25 cellular contexts compared by ENCODE assay signal in the genomic region with DNA sequence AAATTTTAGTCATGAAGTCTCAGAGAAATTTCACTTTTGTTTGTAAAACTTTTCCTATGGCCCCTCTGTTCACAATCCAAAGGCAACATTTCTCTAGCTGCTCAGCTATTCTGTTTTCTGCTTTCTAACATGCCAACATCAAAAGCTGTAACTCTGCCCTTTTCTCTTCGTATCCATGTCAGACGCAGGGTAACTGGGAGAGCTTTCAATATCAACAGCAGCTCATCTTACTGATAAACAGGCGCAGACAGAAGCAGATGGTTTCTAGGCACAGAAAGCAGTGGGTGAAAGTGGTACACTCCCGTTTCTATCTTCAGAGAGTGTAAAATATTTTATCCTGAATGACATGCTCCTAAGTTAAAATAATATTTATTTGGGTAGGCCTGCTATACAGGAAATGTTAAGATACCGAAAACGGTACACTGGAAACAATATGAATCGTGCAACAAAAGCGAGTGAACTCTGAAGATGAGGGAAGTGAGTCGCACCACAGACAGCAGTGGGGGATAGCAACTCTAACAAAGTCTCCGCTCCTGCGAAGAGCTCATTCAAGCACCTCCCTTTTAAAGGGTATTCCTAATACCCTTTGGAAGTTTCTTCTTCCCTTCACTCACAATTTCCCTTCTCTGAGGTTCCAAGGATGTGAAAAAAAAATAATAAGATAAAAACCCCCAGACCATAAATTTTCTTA.
DNase-seq lines count a peak whose midpoint lies in the region; ATAC-seq, FAIRE-seq and TF ChIP-seq lines count a peak whose summit lies in the region.
"Had no signal": no experiment of that assay in that cellular context is flagged by ENCODE, and none has a peak within 500 bp of the region (broad histone marks: within the 10 kb centered on the region; RNA-seq: fewer than 3 reads in every experiment).

No MANE protein-coding gene starts in this region.

- H3K14ac ChIP-seq in H1 (ENCODE audit: insufficient read length), result no peak overlapping the region

- no peaks in the 10 kb centered on the region for H3K79me1 ChIP-seq in H1 (ENCODE audit: low read depth, low read length)

- WGBS in H1 (ENCODE audit: extremely low coverage in 1 of 2, insufficient coverage in 1 of 2, insufficient read length in 1 of 2, insufficient replicate concordance in 2 of 2, low coverage in 1 of 2, low lambda C conversion rate in 2 of 2, missing lambda C conversion rate in 1 of 2), 2 experiments, result 88% methylated on average over 11 of the region's 11 CpGs; no CpG with 5 or more reads in 1 of the 2 experiments

- H4K20me1 ChIP-seq in H1 (replicated peaks in 1 of 2; ENCODE audit: control insufficient read depth in 1 of 2, insufficient read depth in 2 of 2, low read length in 2 of 2), result no peaks in the 10 kb centered on the region

- no peak overlapping the region for H4K91ac ChIP-seq in H1 (replicated peaks; ENCODE audit: insufficient read length, low read length)

- peak overlapping the region; percentile 40 for H3K4me3 Mint-ChIP-seq in osteocyte (ENCODE audit: unreplicated experiment)
- H3K4me3 Mint-ChIP-seq: activated CD4-positive, alpha-beta T cell treated with anti-CD3 and anti-CD28 coated beads for 36 hours had no signal

- no peak overlapping the region for H3K23ac ChIP-seq in H1 (ENCODE audit: insufficient read length)

- H2BK15ac ChIP-seq in H1 (ENCODE audit: low read length), result no peak overlapping the region

- no peaks in the 10 kb centered on the region for H3K36me3 Mint-ChIP-seq in osteocyte (ENCODE audit: unreplicated experiment)

- no peak overlapping the region for H2AK5ac ChIP-seq in H1 (ENCODE audit: low read depth, low read length)

- no peak overlapping the region for H3K4me2 ChIP-seq in H1 (ENCODE audit: insufficient read depth in 1 of 2, low read depth in 2 of 2, low read length in 2 of 2)

- H3K36me3 ChIP-seq in H1 (ENCODE audit: control insufficient read depth in 2 of 4, insufficient read depth in 4 of 4, low read length in 3 of 4), result no peaks in the 10 kb centered on the region
- H3K36me3 ChIP-seq: left lung, thoracic aorta had no signal

- no peak overlapping the region for H2BK12ac ChIP-seq in H1 (ENCODE audit: low read depth, low read length)

- no peak overlapping the region for H4K8ac ChIP-seq in H1 (ENCODE audit: extremely low read depth, insufficient read depth, low read length)

- H2BK5ac ChIP-seq in H1 (ENCODE audit: low read depth, low read length), result no peak overlapping the region

- H3K56ac ChIP-seq in H1 (replicated peaks; ENCODE audit: insufficient read length, low read depth, low read length), result no peak overlapping the region

- H3K9ac ChIP-seq in H1 (replicated peaks in 1 of 4; ENCODE audit: extremely low read depth in 1 of 4, low read depth in 3 of 4, low read length in 3 of 4), result no peak overlapping the region
- H3K9ac ChIP-seq: parathyroid adenoma had no signal

- no peak overlapping the region for H3K4ac ChIP-seq in H1 (replicated peaks; ENCODE audit: insufficient read length, low read depth, low read length)

- H2BK20ac ChIP-seq in H1 (ENCODE audit: low read length), result no peak overlapping the region

- TF ChIP-seq RAD21 in H1 (IDR thresholded peaks at IDR 0.05 in 1 of 2, conservative IDR thresholded peaks at IDR 0.05 in 1 of 2; ENCODE audit: low read depth in 2 of 2, low read length in 2 of 2), result no peak

- POLR2A ChIA-PET in H1 (lab: Charles Lee; ENCODE audit: partially characterized antibody), result no interaction called here

- no peak for FAIRE-seq in H1 (lab: Jason Lieb, UNC)
- FAIRE-seq: colon, frontal cortex, GM12892 had no signal

- no peaks in the 10 kb centered on the region for H3K4me1 ChIP-seq in H1 (replicated peaks in 1 of 4; ENCODE audit: control insufficient read depth in 3 of 4, insufficient read depth in 4 of 4, low read length in 3 of 4)
- H3K4me1 ChIP-seq: left lung, parathyroid adenoma had no signal

- H3K18ac ChIP-seq in H1 (ENCODE audit: extremely low read depth, low read length), result no peak overlapping the region

- no peak for TF ChIP-seq EP300 in H1 (IDR thresholded peaks at IDR 0.05; ENCODE audit: borderline replicate concordance in 1 of 2, low read depth in 2 of 2, low read length in 2 of 2)

- no peak overlapping the region for H4K5ac ChIP-seq in H1 (ENCODE audit: insufficient read length, low read depth, low read length)

- ATAC-seq in GM19328 (IDR thresholded peaks at IDR 0.05; ENCODE audit: unreplicated experiment) (no peak), HG02973 (IDR thresholded peaks at IDR 0.05; ENCODE audit: unreplicated experiment) (no peak), GM21390 (IDR thresholded peaks at IDR 0.05; ENCODE audit: unreplicated experiment) (no peak)
- ATAC-seq: activated CD4-positive, alpha-beta T cell treated with anti-CD3 and anti-CD28 coated beads for 36 hours; left lung had no signal

- H3K27me3 ChIP-seq in H1 (replicated peaks in 1 of 4; ENCODE audit: control insufficient read depth in 3 of 4, extremely low read depth in 1 of 4, insufficient read depth in 3 of 4, low read length in 3 of 4), result no peaks in the 10 kb centered on the region
- H3K27me3 ChIP-seq: left lung had no signal

- no peaks in the 10 kb centered on the region for H3K27me3 Mint-ChIP-seq in osteocyte (ENCODE audit: unreplicated experiment)
- H3K27me3 Mint-ChIP-seq: activated CD4-positive, alpha-beta T cell treated with anti-CD3 and anti-CD28 coated beads for 36 hours had no signal

- peak overlapping the region; percentile 48; the same call in 1 of the 2 replicates for H2AFZ ChIP-seq in H1 (ENCODE audit: low read length)
- H2AFZ ChIP-seq: parathyroid adenoma had no signal

- H3K27ac Mint-ChIP-seq in osteocyte (ENCODE audit: unreplicated experiment), result peak overlapping the region; percentile 36
- H3K27ac Mint-ChIP-seq: activated CD4-positive, alpha-beta T cell treated with anti-CD3 and anti-CD28 coated beads for 36 hours had no signal

- no peak overlapping the region for H2BK120ac ChIP-seq in H1 (replicated peaks; ENCODE audit: low read depth, low read length)

- TF ChIP-seq POLR2A in H1 (IDR thresholded peaks at IDR 0.05; ENCODE audit: control extremely low read depth in 1 of 2, low read depth in 2 of 2, low read length in 2 of 2), result no peak

- H3K4me1 Mint-ChIP-seq in osteocyte (ENCODE audit: unreplicated experiment), result peaks cover 10% of the 10 kb centered on the region
- H3K4me1 Mint-ChIP-seq: activated CD4-positive, alpha-beta T cell treated with anti-CD3 and anti-CD28 coated beads for 36 hours had no signal

- H3K23me2 ChIP-seq in H1 (ENCODE audit: low read depth, low read length), result no peaks in the 10 kb centered on the region

- no peaks in the 10 kb centered on the region for H3K9me3 ChIP-seq in H1 (ENCODE audit: insufficient read depth in 2 of 2, low read depth in 1 of 2, low read length in 1 of 2)
- H3K9me3 ChIP-seq: left lung, thoracic aorta had no signal

- H3K9me3 Mint-ChIP-seq in osteocyte (ENCODE audit: unreplicated experiment), result no peaks in the 10 kb centered on the region

- peak; percentile 17 for DNase-seq in NCI-H146 treated with DMSO at 0.1 percent for 48 hours (lab: John Stamatoyannopoulos, UW; ENCODE audit: unreplicated experiment)
- peak; percentile 50 for DNase-seq in SHP77 (lab: John Stamatoyannopoulos, UW)
- no peak for DNase-seq in H1 (ENCODE audit: low read depth in 1 of 2, low spot score in 2 of 2)
- no peak for DNase-seq in osteocyte (ENCODE audit: extremely low spot score, unreplicated experiment)
- no peak for DNase-seq in D341Med (ENCODE audit: low spot score)
- DNase-seq: activated CD4-positive, alpha-beta T cell treated with anti-CD3 and anti-CD28 coated beads for 36 hours; activated gamma-delta T cell treated with Interleukin-2 at 50 U/mL for 16 hours; AML-193; anterior cingulate cortex; GOT3; KBM-7; left lung; NCI-H1048; NCI-H446; SIG-M5 had no signal

- no peak overlapping the region for H3K27ac ChIP-seq in H1 (ENCODE audit: low read depth, low read length)
- H3K27ac ChIP-seq: HL-60, left lung, parathyroid adenoma, skin epidermis, thoracic aorta had no signal

- TF ChIP-seq CTCF in H1 (IDR thresholded peaks at IDR 0.05; ENCODE audit: control extremely low read depth in 1 of 3, insufficient read depth in 1 of 3, low read depth in 1 of 3, low read length in 3 of 3), result no peak
- TF ChIP-seq CTCF in osteocyte (IDR thresholded peaks at IDR 0.05), result no peak

- CTCF ChIA-PET in H1 (lab: Charles Lee; ENCODE audit: partially characterized antibody), result interaction anchor here (0.7 to 1.2 kb wide), 2 partner anchors 9 to 435 kb away, joined by 3 to 6 read pairs; no protein-coding TSS in a partner anchor

- no peak overlapping the region for H3K4me3 ChIP-seq in H1 (ENCODE audit: extremely low read depth in 1 of 4, insufficient read depth in 2 of 4, low read depth in 3 of 4, low read length in 4 of 4)
- H3K4me3 ChIP-seq: left lung, skin epidermis, thoracic aorta had no signal

- no peaks in the 10 kb centered on the region for H3K79me2 ChIP-seq in H1 (ENCODE audit: control insufficient read depth in 1 of 2, insufficient read depth in 2 of 2, low read length in 2 of 2)
- H3K79me2 ChIP-seq: parathyroid adenoma had no signal

TF ChIP-seq in H1, 55 proteins besides CTCF, POLR2A, EP300 and RAD21 (continues in another document):
- TF ChIP-seq KDM5A (IDR thresholded peaks at IDR 0.05; ENCODE audit: low read length) (no peak), EGR1 (IDR thresholded peaks at IDR 0.05; ENCODE audit: borderline replicate concordance, low read depth, low read length) (no peak), FOSL1 (IDR thresholded peaks at IDR 0.05; ENCODE audit: insufficient read depth, low read depth, low read length) (no peak), ZNF274 (IDR thresholded peaks at IDR 0.05; ENCODE audit: borderline replicate concordance, extremely low read depth, low read length) (no peak), CHD2 (IDR thresholded peaks at IDR 0.05; ENCODE audit: low read length) (no peak), TBP (IDR thresholded peaks at IDR 0.05; ENCODE audit: low read depth, low read length) (no peak), SRF (IDR thresholded peaks at IDR 0.05; ENCODE audit: low read depth, low read length) (no peak), ASH2L (IDR thresholded peaks at IDR 0.05; ENCODE audit: low read length) (no peak), BACH1 (IDR thresholded peaks at IDR 0.05; ENCODE audit: low read length) (no peak), CBX5 (IDR thresholded peaks at IDR 0.05; ENCODE audit: low read depth, low read length) (no peak), MAFK (IDR thresholded peaks at IDR 0.05; ENCODE audit: low read depth, low read length) (no peak), CTBP2 (IDR thresholded peaks at IDR 0.05; ENCODE audit: borderline replicate concordance, insufficient read depth, insufficient read length, low read length) (no peak), NANOG (IDR thresholded peaks at IDR 0.05; ENCODE audit: insufficient read depth, low read depth, low read length, poor library complexity, severe bottlenecking) (no peak), BRCA1 (IDR thresholded peaks at IDR 0.05; ENCODE audit: low read depth, low read length) (no peak), POU5F1 (IDR thresholded peaks at IDR 0.05; ENCODE audit: low read depth, low read length) (no peak)

Comparison
In these comparisons a context has a peak if more than half of its experiments do, and no peak if none do; other contexts are left out.
1. DNase-seq: peak in NCI-H146 treated with DMSO at 0.1 percent for 48 hours (single experiment) and SHP77 (2 of 2); none in H1 (0 of 2), osteocyte (single experiment) and D341Med (single experiment).